ENCODE assay signal across 8 cellular contexts in the genomic region with DNA sequence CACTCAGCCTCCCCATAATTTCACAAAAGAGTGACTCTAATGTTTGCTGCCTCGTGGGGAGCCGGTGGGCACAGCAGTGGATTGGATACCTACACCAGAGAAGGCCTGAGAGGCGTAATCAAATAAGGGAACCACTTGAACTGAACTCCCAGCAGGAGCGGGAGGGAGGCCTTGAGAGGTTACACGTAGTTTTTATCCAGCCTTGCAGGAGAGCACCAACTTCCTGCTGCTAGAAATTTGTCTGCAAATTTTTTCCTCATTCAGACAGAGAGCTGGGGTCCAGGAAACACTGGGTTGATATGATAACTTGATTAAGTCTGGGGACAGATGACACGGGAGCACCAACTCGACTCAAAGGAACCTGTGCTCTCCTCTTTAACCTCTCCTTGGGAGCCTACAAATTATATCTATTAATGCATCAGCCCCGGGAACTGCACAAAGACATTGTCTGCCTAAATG.
DNase-seq lines count a peak whose midpoint lies in the region; ATAC-seq and TF ChIP-seq lines count a peak whose summit lies in the region.

No MANE protein-coding gene starts in this region.

- H3K4me1 Mint-ChIP-seq in H9, result peaks cover 26 to 30% of the 10 kb centered on the region in 2 experiments
- peaks cover 26% of the 10 kb centered on the region for H3K4me1 Mint-ChIP-seq in activated B cell treated with CpG ODN at 0.5 μM for 24 hours
- peaks cover 8% of the 10 kb centered on the region for H3K4me1 Mint-ChIP-seq in stimulated activated effector memory CD8-positive, alpha-beta T cell treated with anti-CD3 and anti-CD28 coated beads, Interleukin-12 subunit alpha, Interleukin-12 subunit beta, amount 100 ng/mL, for 72 hours

- H3K27me3 ChIP-seq in H9 (ENCODE audit: insufficient read depth, low read length), result no peaks in the 10 kb centered on the region; the same call in 1 of the 2 replicates
- peaks cover 27% of the 10 kb centered on the region for H3K27me3 ChIP-seq in neural cell (ENCODE audit: insufficient read depth, low read depth, low read length)
- no peaks in the 10 kb centered on the region for H3K27me3 ChIP-seq in breast epithelium

- TF ChIP-seq RAD21 in neural cell (conservative IDR thresholded peaks at IDR 0.05), result no peak

- H3K27me3 Mint-ChIP-seq in H9 (ENCODE audit: low read depth), result peaks cover 25% of the 10 kb centered on the region
- peaks cover 24% of the 10 kb centered on the region for H3K27me3 Mint-ChIP-seq in activated B cell treated with CpG ODN at 0.5 μM for 24 hours

- no peak overlapping the region for H2BK120ac ChIP-seq in H9 (ENCODE audit: low read depth, low read length, poor library complexity, severe bottlenecking)

- no peak for ATAC-seq in activated B cell treated with CpG ODN at 0.5 μM for 24 hours (ENCODE audit: low read depth)
- ATAC-seq in stimulated activated effector memory CD8-positive, alpha-beta T cell treated with anti-CD3 and anti-CD28 coated beads, Interleukin-12 subunit alpha, Interleukin-12 subunit beta, amount 100 ng/mL, for 72 hours, result no peak

- no peak overlapping the region for H3K56ac ChIP-seq in H9 (ENCODE audit: insufficient read length, low read depth, low read length)

- H3K36me3 ChIP-seq in neural cell (ENCODE audit: insufficient read depth, low read length) (no peaks in the 10 kb centered on the region), breast epithelium (no peaks in the 10 kb centered on the region)

- H2BK12ac ChIP-seq in H9 (ENCODE audit: insufficient read length, low read depth, low read length), result no peak overlapping the region

- TF ChIP-seq EP300 in neural cell (conservative IDR thresholded peaks at IDR 0.05; ENCODE audit: poor library complexity, severe bottlenecking), result peak; percentile 5

- POLR2A ChIA-PET in activated B cell treated with CpG ODN at 0.5 μM for 24 hours (lab: Charles Lee), result no interaction called here

- no peaks in the 10 kb centered on the region for H3K9me3 ChIP-seq in H9 (ENCODE audit: control insufficient read depth, low read depth, low read length)
- no peaks in the 10 kb centered on the region for H3K9me3 ChIP-seq in neural cell (ENCODE audit: low read length)
- H3K9me3 ChIP-seq in breast epithelium, result no peaks in the 10 kb centered on the region

- no peak overlapping the region for H3K27ac Mint-ChIP-seq in H9
- no peak overlapping the region for H3K27ac Mint-ChIP-seq in activated B cell treated with CpG ODN at 0.5 μM for 24 hours
- H3K27ac Mint-ChIP-seq in stimulated activated effector memory CD8-positive, alpha-beta T cell treated with anti-CD3 and anti-CD28 coated beads, Interleukin-12 subunit alpha, Interleukin-12 subunit beta, amount 100 ng/mL, for 72 hours, result no peak overlapping the region

- no peak overlapping the region for H2BK5ac ChIP-seq in H9 (ENCODE audit: insufficient read length, low read length)

- no peak overlapping the region for H2AK5ac ChIP-seq in H9 (ENCODE audit: insufficient read length, low read length)

- H3K36me3 Mint-ChIP-seq in H9 (ENCODE audit: insufficient read depth in 1 of 3, low read depth in 3 of 3) (no peaks in the 10 kb centered on the region), activated B cell treated with CpG ODN at 0.5 μM for 24 hours (ENCODE audit: low read depth) (no peaks in the 10 kb centered on the region)
- no peaks in the 10 kb centered on the region for H3K36me3 Mint-ChIP-seq in stimulated activated effector memory CD8-positive, alpha-beta T cell treated with anti-CD3 and anti-CD28 coated beads, Interleukin-12 subunit alpha, Interleukin-12 subunit beta, amount 100 ng/mL, for 72 hours

- no peak overlapping the region for H3K23ac ChIP-seq in H9 (ENCODE audit: insufficient read length, low read depth, low read length)

- DNase-seq in H9 (peak; percentile 50), NCI-H2081 (lab: John Stamatoyannopoulos, UW) (peak; percentile 88 to 98), activated B cell treated with CpG ODN at 0.5 μM for 24 hours (no peak), AG08396 (ENCODE audit: low spot score) (no peak), breast epithelium (ENCODE audit: low spot score in 2 of 2) (no peak), nucleus accumbens (lab: John Stamatoyannopoulos, UW) (no peak)
- no peak for DNase-seq in stimulated activated effector memory CD8-positive, alpha-beta T cell treated with anti-CD3 and anti-CD28 coated beads, Interleukin-12 subunit alpha, Interleukin-12 subunit beta, amount 100 ng/mL, for 72 hours (ENCODE audit: low spot score in 2 of 2)

- no peak overlapping the region for H4K8ac ChIP-seq in H9 (replicated peaks; ENCODE audit: insufficient read length, low read depth, low read length)

- H3K9me2 ChIP-seq in neural cell (ENCODE audit: insufficient read depth, low read length), result no peaks in the 10 kb centered on the region

- no peak overlapping the region for H3K18ac ChIP-seq in H9 (ENCODE audit: insufficient read length, low read depth, low read length)

- no peak for TF ChIP-seq CTCF in H9 (conservative IDR thresholded peaks at IDR 0.05)
- TF ChIP-seq CTCF in activated B cell treated with CpG ODN at 0.5 μM for 24 hours (IDR thresholded peaks at IDR 0.05), result no peak
- no peak for TF ChIP-seq CTCF in neural cell (IDR thresholded peaks at IDR 0.05; ENCODE audit: poor library complexity, severe bottlenecking)
- TF ChIP-seq CTCF in breast epithelium (IDR thresholded peaks at IDR 0.05), result no peak

- H3K4ac ChIP-seq in H9 (ENCODE audit: low read depth, low read length), result no peak overlapping the region

- no peak overlapping the region for H3K9ac ChIP-seq in H9 (ENCODE audit: extremely low read depth, insufficient read length, low read length)
- H3K9ac ChIP-seq in neural cell (ENCODE audit: low read length), result peak overlapping the region; percentile 36

- H2BK15ac ChIP-seq in H9 (ENCODE audit: low read depth, low read length), result no peak overlapping the region

- H4K20me1 ChIP-seq in H9 (ENCODE audit: control insufficient read depth, insufficient read depth, insufficient read length) (no peaks in the 10 kb centered on the region), neural cell (ENCODE audit: insufficient read depth) (no peaks in the 10 kb centered on the region)

- H4K91ac ChIP-seq in H9 (ENCODE audit: insufficient read length, low read depth, low read length), result no peak overlapping the region

- no peak for TF ChIP-seq POLR2A in breast epithelium (IDR thresholded peaks at IDR 0.05)

- no peaks in the 10 kb centered on the region; a peak in 1 of 5 replicates for H3K9me3 Mint-ChIP-seq in H9
- H3K9me3 Mint-ChIP-seq in activated B cell treated with CpG ODN at 0.5 μM for 24 hours, result no peaks in the 10 kb centered on the region
- no peaks in the 10 kb centered on the region for H3K9me3 Mint-ChIP-seq in stimulated activated effector memory CD8-positive, alpha-beta T cell treated with anti-CD3 and anti-CD28 coated beads, Interleukin-12 subunit alpha, Interleukin-12 subunit beta, amount 100 ng/mL, for 72 hours

- intact Hi-C loops in activated B cell treated with CpG ODN at 0.5 μM for 24 hours (cut with micrococcal nuclease), result no loop called here
- intact Hi-C loops in breast epithelium (cut with DNase I; ENCODE audit: low total_unique reads), result no loop called here

- no peak overlapping the region for H2BK20ac ChIP-seq in H9 (ENCODE audit: low read depth, low read length, poor library complexity, severe bottlenecking)

- H3F3A ChIP-seq in neural cell (ENCODE audit: insufficient read depth, low read length, poor library complexity, severe bottlenecking), result no peaks in the 10 kb centered on the region

- H3K79me2 ChIP-seq in H9 (ENCODE audit: insufficient read depth, low read length), result no peaks in the 10 kb centered on the region
- no peaks in the 10 kb centered on the region for H3K79me2 ChIP-seq in neural cell (replicated peaks; ENCODE audit: insufficient read depth, low read length)

- CTCF ChIA-PET in activated B cell treated with CpG ODN at 0.5 μM for 24 hours (lab: Charles Lee), result no interaction called here

- H3K4me1 ChIP-seq in H9 (ENCODE audit: insufficient read depth, low read length) (0 out of 2 replicates have a peak, but pooled peaks cover 2% of the 10 kb centered on the region), breast epithelium (no peaks in the 10 kb centered on the region)

- H3T11ph ChIP-seq in H9 (ENCODE audit: low read length), result no peak overlapping the region

- H3K79me1 ChIP-seq in H9 (ENCODE audit: insufficient read depth, low read depth, low read length, poor library complexity, severe bottlenecking), result no peaks in the 10 kb centered on the region

- no peaks in the 10 kb centered on the region for H3K23me2 ChIP-seq in H9 (ENCODE audit: insufficient read length, low read depth, low read length, poor library complexity, severe bottlenecking)

- H3K14ac ChIP-seq in H9 (ENCODE audit: insufficient read depth, low read length), result no peak overlapping the region

- H2AFZ ChIP-seq in H9 (ENCODE audit: low read length) (no peak overlapping the region), neural cell (ENCODE audit: low read depth, low read length) (peak overlapping the region; percentile 15)

- H3K27ac ChIP-seq in H9 (ENCODE audit: insufficient read length, low read depth, low read length), result no peak overlapping the region
- peak overlapping the region; percentile 35 for H3K27ac ChIP-seq in neural cell (ENCODE audit: low read length)
- peak overlapping the region in 1 of 2 donors; percentile 50 for H3K27ac ChIP-seq in breast epithelium

- H3K4me3 ChIP-seq in neural cell (ENCODE audit: low read length), result peak overlapping the region; percentile 47
- no peak overlapping the region for H3K4me3 ChIP-seq in breast epithelium

- H3K4me2 ChIP-seq in H9 (ENCODE audit: insufficient read depth, insufficient read length, low read length) (no peak overlapping the region), neural cell (ENCODE audit: low read length) (no peak overlapping the region)

- H3K4me3 Mint-ChIP-seq in H9, result no peak overlapping the region
- H3K4me3 Mint-ChIP-seq in activated B cell treated with CpG ODN at 0.5 μM for 24 hours, result peak overlapping the region; percentile 11
- no peak overlapping the region for H3K4me3 Mint-ChIP-seq in stimulated activated effector memory CD8-positive, alpha-beta T cell treated with anti-CD3 and anti-CD28 coated beads, Interleukin-12 subunit alpha, Interleukin-12 subunit beta, amount 100 ng/mL, for 72 hours

- H4K5ac ChIP-seq in H9 (ENCODE audit: insufficient read length, low read depth, low read length), result no peak overlapping the region

- no CpG with 5 or more reads among the region's 8 CpGs for WGBS in H9 (ENCODE audit: extremely low coverage, insufficient read length, low lambda C conversion rate)

TF ChIP-seq in neural cell, 6 proteins besides CTCF, POLR2A, EP300 and RAD21:
- TF ChIP-seq SMC3 (conservative IDR thresholded peaks at IDR 0.05; ENCODE audit: poor library complexity) (no peak), TAF1 (IDR thresholded peaks at IDR 0.05; ENCODE audit: low read depth) (no peak), POLR2AphosphoS5 (IDR thresholded peaks at IDR 0.05) (peak; percentile 39)
TF ChIP-seq in neural cell: peak in this region for 1.

Comparison
In these comparisons a context has a peak if more than half of its experiments do, and no peak if none do; other contexts are left out.
1. DNase-seq: peak in H9 (single experiment) and NCI-H2081 (2 of 2); none in activated B cell treated with CpG ODN at 0.5 μM for 24 hours (single experiment), AG08396 (single experiment), breast epithelium (0 of 2), stimulated activated effector memory CD8-positive, alpha-beta T cell treated with anti-CD3 and anti-CD28 coated beads, Interleukin-12 subunit alpha, Interleukin-12 subunit beta, amount 100 ng/mL, for 72 hours (0 of 2) and nucleus accumbens (0 of 56).